20 cellular contexts compared by ENCODE assay signal in genomic region chr5:180097163-180097894, GRCh38. TPM values are rescaled to one million over a fixed set of nuclear protein-coding genes. Genes with fewer than 3 reads are reported as not detected.
A peak's percentile ranks its signal among the peaks of the same experiment; 100 is the strongest.
DNase-seq lines count a peak whose midpoint lies in the region; ATAC-seq, FAIRE-seq and TF ChIP-seq lines count a peak whose summit lies in the region.
"Had no signal": no experiment of that assay in that cellular context is flagged by ENCODE, and none has a peak within 500 bp of the region (broad histone marks: within the 10 kb centered on the region; RNA-seq: fewer than 3 reads in every experiment).

No MANE protein-coding gene starts in this region.

- H2BK5ac ChIP-seq in H9 (ENCODE audit: insufficient read length, low read length): no peak overlapping the region
- H2BK5ac ChIP-seq in H1 (ENCODE audit: low read depth, low read length): no peak overlapping the region

- H3K23ac ChIP-seq in H9 (ENCODE audit: insufficient read length, low read depth, low read length) (no peak overlapping the region), H1 (ENCODE audit: insufficient read length) (no peak overlapping the region)

- no peak overlapping the region for H3T11ph ChIP-seq in H9 (ENCODE audit: low read length)

- intact Hi-C loops in testis (cut with DNase I; ENCODE audit: low total_unique reads): no loop called here

- no peaks in the 10 kb centered on the region for H3K4me1 ChIP-seq in A549
- H3K4me1 ChIP-seq in H9 (ENCODE audit: insufficient read depth, low read length): no peaks in the 10 kb centered on the region
- H3K4me1 ChIP-seq in H1 (replicated peaks in 1 of 4; ENCODE audit: control insufficient read depth in 3 of 4, insufficient read depth in 4 of 4, low read length in 3 of 4): no peaks in the 10 kb centered on the region
- peaks cover 3% of the 10 kb centered on the region for H3K4me1 ChIP-seq in testis
- H3K4me1 ChIP-seq: SJSA1 had no signal

- H3K27ac Mint-ChIP-seq in H9: no peak overlapping the region
- H3K27ac Mint-ChIP-seq in natural killer cell treated with Interleukin-12 subunit alpha and Interleukin-12 subunit beta and Interleukin-15 and Interleukin-18, amount 100 ng/mL, for 72 hours: peak overlapping the region in 1 of 2 donors; percentile 56
- H3K27ac Mint-ChIP-seq: CD4-positive, alpha-beta T cell had no signal

- no peak for FAIRE-seq in A549 (lab: Jason Lieb, UNC)
- no peak for FAIRE-seq in H1 (lab: Jason Lieb, UNC)
- FAIRE-seq: G401.6, GM12891 had no signal

- H3K36me3 ChIP-seq in H1 (ENCODE audit: control insufficient read depth in 2 of 4, insufficient read depth in 4 of 4, low read length in 3 of 4) (no peaks in the 10 kb centered on the region), testis (ENCODE audit: low read depth, missing control alignments) (no peaks in the 10 kb centered on the region)
- H3K36me3 ChIP-seq: SJSA1 had no signal

- TF ChIP-seq POLR2A in A549 (IDR thresholded peaks at IDR 0.05; ENCODE audit: low read length): no peak
- no peak for TF ChIP-seq POLR2A in H1 (IDR thresholded peaks at IDR 0.05; ENCODE audit: control extremely low read depth in 1 of 2, low read depth in 2 of 2, low read length in 2 of 2)
- no peak for TF ChIP-seq POLR2A in testis (IDR thresholded peaks at IDR 0.05)

- H3K36me3 Mint-ChIP-seq in H9 (ENCODE audit: insufficient read depth in 1 of 3, low read depth in 3 of 3): peaks cover 0 to 11% (median 0%) of the 10 kb centered on the region in 3 experiments; a peak in 3 of 7 replicates
- peaks cover 4% of the 10 kb centered on the region for H3K36me3 Mint-ChIP-seq in natural killer cell treated with Interleukin-12 subunit alpha and Interleukin-12 subunit beta and Interleukin-15 and Interleukin-18, amount 100 ng/mL, for 72 hours

- ATAC-seq in A549: peak; percentile 25 to 58; a peak in 4 of 6 replicates
- ATAC-seq in natural killer cell treated with Interleukin-12 subunit alpha and Interleukin-12 subunit beta and Interleukin-15 and Interleukin-18, amount 100 ng/mL, for 72 hours: no peak
- ATAC-seq in HG03460 (IDR thresholded peaks at IDR 0.05; ENCODE audit: unreplicated experiment): no peak
- no peak for ATAC-seq in HG02973 (IDR thresholded peaks at IDR 0.05; ENCODE audit: unreplicated experiment)

- H3K79me1 ChIP-seq in H9 (ENCODE audit: insufficient read depth, low read depth, low read length, poor library complexity, severe bottlenecking) (no peaks in the 10 kb centered on the region), H1 (ENCODE audit: low read depth, low read length) (no peaks in the 10 kb centered on the region)

- H4K5ac ChIP-seq in H9 (ENCODE audit: insufficient read length, low read depth, low read length) (no peak overlapping the region), H1 (ENCODE audit: insufficient read length, low read depth, low read length) (no peak overlapping the region)

- H3K14ac ChIP-seq in H9 (ENCODE audit: insufficient read depth, low read length) (no peak overlapping the region; the same call in 1 of the 2 replicates), H1 (ENCODE audit: insufficient read length) (no peak overlapping the region)

- TF ChIP-seq CTCF in A549 (IDR thresholded peaks at IDR 0.05) (no peak), H9 (conservative IDR thresholded peaks at IDR 0.05) (peak; percentile 42; the same call in 2 of the 3 replicates), H1 (IDR thresholded peaks at IDR 0.05; ENCODE audit: control extremely low read depth in 1 of 3, insufficient read depth in 1 of 3, low read depth in 1 of 3, low read length in 3 of 3) (peak in 1 of 3 experiments; percentile 19; a peak in 1 of 4 replicates), testis (IDR thresholded peaks at IDR 0.05) (no peak)

- CTCF ChIA-PET in A549 (lab: Yijun Ruan, JAX): interaction anchor here (1.0 kb wide), 1 partner anchor 19 kb away, joined by 3 read pairs; no protein-coding TSS in a partner anchor
- CTCF ChIA-PET in H1 (lab: Charles Lee; ENCODE audit: partially characterized antibody): interaction anchor here (0.7 to 1.3 kb wide), 3 partner anchors 19 to 46 kb away, joined by 3 read pairs; no protein-coding TSS in a partner anchor

- H3K27me3 Mint-ChIP-seq in H9 (ENCODE audit: low read depth): peaks cover 4% of the 10 kb centered on the region
- peaks cover 18 to 27% of the 10 kb centered on the region in 2 donors for H3K27me3 Mint-ChIP-seq in natural killer cell treated with Interleukin-12 subunit alpha and Interleukin-12 subunit beta and Interleukin-15 and Interleukin-18, amount 100 ng/mL, for 72 hours
- H3K27me3 Mint-ChIP-seq: CD4-positive, alpha-beta T cell had no signal

- H3K23me2 ChIP-seq in H9 (ENCODE audit: insufficient read length, low read depth, low read length, poor library complexity, severe bottlenecking): peaks cover 2% of the 10 kb centered on the region
- H3K23me2 ChIP-seq in H1 (ENCODE audit: low read depth, low read length): no peaks in the 10 kb centered on the region

- H2AFZ ChIP-seq in H9 (ENCODE audit: low read length): no peak overlapping the region
- H2AFZ ChIP-seq in H1 (ENCODE audit: low read length): no peak overlapping the region

- H3K9ac ChIP-seq in H9 (ENCODE audit: extremely low read depth, insufficient read length, low read length): no peak overlapping the region
- H3K9ac ChIP-seq in H1 (replicated peaks in 1 of 4; ENCODE audit: extremely low read depth in 1 of 4, low read depth in 3 of 4, low read length in 3 of 4): no peak overlapping the region

- H2AK5ac ChIP-seq in H9 (ENCODE audit: insufficient read length, low read length) (no peak overlapping the region), H1 (ENCODE audit: low read depth, low read length) (no peak overlapping the region)

- H4K91ac ChIP-seq in H9 (ENCODE audit: insufficient read length, low read depth, low read length) (no peak overlapping the region), H1 (replicated peaks; ENCODE audit: insufficient read length, low read length) (no peak overlapping the region)

- H3K27me3 ChIP-seq in H9 (ENCODE audit: insufficient read depth, low read length) (no peaks in the 10 kb centered on the region), H1 (replicated peaks in 1 of 4; ENCODE audit: control insufficient read depth in 3 of 4, extremely low read depth in 1 of 4, insufficient read depth in 3 of 4, low read length in 3 of 4) (no peaks in the 10 kb centered on the region), testis (no peaks in the 10 kb centered on the region)
- H3K27me3 ChIP-seq: SJSA1 had no signal

- H3K4me3 ChIP-seq in A549: no peak overlapping the region
- H3K4me3 ChIP-seq in H1 (ENCODE audit: extremely low read depth in 1 of 4, insufficient read depth in 2 of 4, low read depth in 3 of 4, low read length in 4 of 4): no peak overlapping the region
- H3K4me3 ChIP-seq in testis: no peak overlapping the region
- H3K4me3 ChIP-seq: SJSA1 had no signal

- H3K9me3 Mint-ChIP-seq in H9: peaks cover 0 to 3% of the 10 kb centered on the region in 2 experiments; a peak in 3 of 5 replicates
- no peaks in the 10 kb centered on the region for H3K9me3 Mint-ChIP-seq in natural killer cell treated with Interleukin-12 subunit alpha and Interleukin-12 subunit beta and Interleukin-15 and Interleukin-18, amount 100 ng/mL, for 72 hours
- H3K9me3 Mint-ChIP-seq: CD4-positive, alpha-beta T cell had no signal

- H3K18ac ChIP-seq in H9 (ENCODE audit: insufficient read length, low read depth, low read length) (no peak overlapping the region), H1 (ENCODE audit: extremely low read depth, low read length) (no peak overlapping the region)

- no peaks in the 10 kb centered on the region for H3K9me3 ChIP-seq in A549
- H3K9me3 ChIP-seq in H9 (ENCODE audit: control insufficient read depth, low read depth, low read length): no peaks in the 10 kb centered on the region
- 0 out of 4 replicates have a peak, but pooled peaks cover 0 to 3% of the 10 kb centered on the region in 2 experiments for H3K9me3 ChIP-seq in H1 (ENCODE audit: insufficient read depth in 2 of 2, low read depth in 1 of 2, low read length in 1 of 2)
- H3K9me3 ChIP-seq in testis: no peaks in the 10 kb centered on the region

- H2BK12ac ChIP-seq in H9 (ENCODE audit: insufficient read length, low read depth, low read length): no peak overlapping the region
- H2BK12ac ChIP-seq in H1 (ENCODE audit: low read depth, low read length): 0 out of 2 replicates have a peak overlapping the region, but pooled peaks have one; percentile 33

- H4K20me1 ChIP-seq in H9 (ENCODE audit: control insufficient read depth, insufficient read depth, insufficient read length) (no peaks in the 10 kb centered on the region), H1 (replicated peaks in 1 of 2; ENCODE audit: control insufficient read depth in 1 of 2, insufficient read depth in 2 of 2, low read length in 2 of 2) (no peaks in the 10 kb centered on the region)

- DNase-seq in A549 (ENCODE audit: low read depth in 1 of 2, low spot score in 1 of 2) (no peak), H9 (no peak), H1 (ENCODE audit: low read depth in 1 of 2, low spot score in 2 of 2) (peak in 1 of 2 experiments; percentile 47), testis (no peak), SKM-1 (lab: John Stamatoyannopoulos, UW; ENCODE audit: unreplicated experiment) (no peak)
- DNase-seq in natural killer cell treated with Interleukin-12 subunit alpha and Interleukin-12 subunit beta and Interleukin-15 and Interleukin-18, amount 100 ng/mL, for 72 hours (ENCODE audit: low spot score): peak; percentile 49
- DNase-seq: ACHN, DMS79 treated with DMSO at 0.1 percent for 48 hours, MM.1S, NCI-H1105 treated with DMSO at 0.1 percent for 48 hours, NCI-H187 treated with DMSO at 0.1 percent for 48 hours, NCI-H2171, NCI-H510A, RPMI8226 had no signal

- no peak for TF ChIP-seq EP300 in A549 (IDR thresholded peaks at IDR 0.05)
- no peak for TF ChIP-seq EP300 in H1 (IDR thresholded peaks at IDR 0.05; ENCODE audit: borderline replicate concordance in 1 of 2, low read depth in 2 of 2, low read length in 2 of 2)

- H2BK120ac ChIP-seq in H9 (ENCODE audit: low read depth, low read length, poor library complexity, severe bottlenecking) (no peak overlapping the region), H1 (replicated peaks; ENCODE audit: low read depth, low read length) (no peak overlapping the region)

- WGBS in A549 (ENCODE audit: missing lambda C conversion rate): 72% methylated on average over 9 of the region's 11 CpGs
- no CpG with 5 or more reads among the region's 11 CpGs for WGBS in H9 (ENCODE audit: extremely low coverage, insufficient read length, low lambda C conversion rate)
- WGBS in H1 (ENCODE audit: extremely low coverage in 1 of 2, insufficient coverage in 1 of 2, insufficient read length in 1 of 2, insufficient replicate concordance in 2 of 2, low coverage in 1 of 2, low lambda C conversion rate in 2 of 2, missing lambda C conversion rate in 1 of 2), 2 experiments: 90% methylated on average over 11 of the region's 11 CpGs; no CpG with 5 or more reads in 1 of the 2 experiments
- 89% methylated on average over 11 of the region's 11 CpGs for WGBS in testis, 2 donors

- H2BK20ac ChIP-seq in H9 (ENCODE audit: low read depth, low read length, poor library complexity, severe bottlenecking) (no peak overlapping the region), H1 (ENCODE audit: low read length) (no peak overlapping the region)

- H3K56ac ChIP-seq in H9 (ENCODE audit: insufficient read length, low read depth, low read length) (no peak overlapping the region), H1 (replicated peaks; ENCODE audit: insufficient read length, low read depth, low read length) (peak overlapping the region; percentile 25)

- H3K79me2 ChIP-seq in H9 (ENCODE audit: insufficient read depth, low read length) (no peaks in the 10 kb centered on the region), H1 (ENCODE audit: control insufficient read depth in 1 of 2, insufficient read depth in 2 of 2, low read length in 2 of 2) (no peaks in the 10 kb centered on the region)

- H3K4me2 ChIP-seq in A549: no peak overlapping the region
- H3K4me2 ChIP-seq in H9 (ENCODE audit: insufficient read depth, insufficient read length, low read length): no peak overlapping the region
- H3K4me2 ChIP-seq in H1 (ENCODE audit: insufficient read depth in 1 of 2, low read depth in 2 of 2, low read length in 2 of 2): no peak overlapping the region

- no peak overlapping the region for H2BK15ac ChIP-seq in H9 (ENCODE audit: low read depth, low read length)
- no peak overlapping the region for H2BK15ac ChIP-seq in H1 (ENCODE audit: low read length)

- POLR2A ChIA-PET in A549 (lab: Yijun Ruan, JAX): no interaction called here
- POLR2A ChIA-PET in H1 (lab: Charles Lee; ENCODE audit: partially characterized antibody): no interaction called here

- H3K4ac ChIP-seq in H9 (ENCODE audit: low read depth, low read length) (no peak overlapping the region), H1 (replicated peaks; ENCODE audit: insufficient read length, low read depth, low read length) (no peak overlapping the region)

- no peak overlapping the region for H3K4me3 Mint-ChIP-seq in H9
- no peak overlapping the region for H3K4me3 Mint-ChIP-seq in natural killer cell treated with Interleukin-12 subunit alpha and Interleukin-12 subunit beta and Interleukin-15 and Interleukin-18, amount 100 ng/mL, for 72 hours
- H3K4me3 Mint-ChIP-seq: CD4-positive, alpha-beta T cell had no signal

- H3K27ac ChIP-seq in A549 (no peak overlapping the region), H9 (ENCODE audit: insufficient read length, low read depth, low read length) (no peak overlapping the region), H1 (ENCODE audit: low read depth, low read length) (no peak overlapping the region), testis (no peak overlapping the region)
- H3K27ac ChIP-seq: SJSA1 had no signal

- H4K8ac ChIP-seq in H9 (replicated peaks; ENCODE audit: insufficient read length, low read depth, low read length) (no peak overlapping the region), H1 (ENCODE audit: extremely low read depth, insufficient read depth, low read length) (peak overlapping the region; percentile 57; the same call in 1 of the 2 replicates)

- peaks cover 2 to 3% of the 10 kb centered on the region in 2 experiments; a peak in 1 of 4 replicates for H3K4me1 Mint-ChIP-seq in H9
- H3K4me1 Mint-ChIP-seq in natural killer cell treated with Interleukin-12 subunit alpha and Interleukin-12 subunit beta and Interleukin-15 and Interleukin-18, amount 100 ng/mL, for 72 hours (ENCODE audit: low read depth in 2 of 2): peaks cover 0 to 3% of the 10 kb centered on the region in 2 donors

- TF ChIP-seq RAD21 in A549 (conservative IDR thresholded peaks at IDR 0.05 in 1 of 2, IDR thresholded peaks at IDR 0.05 in 1 of 2) (no peak), H1 (IDR thresholded peaks at IDR 0.05 in 1 of 2, conservative IDR thresholded peaks at IDR 0.05 in 1 of 2; ENCODE audit: low read depth in 2 of 2, low read length in 2 of 2) (peak in 1 of 2 experiments; percentile 19; a peak in 1 of 4 replicates)

RNA-seq across cellular contexts. Expression of gene RNF130, which starts 25.8 kb away (rescaled TPM):
- polyA plus RNA-seq in A549 (2011; rRNA removed) (50.1 and 57.1 TPM in 2 replicates), A549 (2017; fragmentation: RNase III; extraction: RNeasy Plus Mini Kit Qiagen cat#74134 plus additional on column Dnase treatment) (31.1 to 35.0 TPM (median 33.3 TPM) in 3 replicates), H1 (2011; rRNA removed) (65.4 and 70.0 TPM in 2 replicates), testis (ENCODE audit: insufficient read depth, low read depth, low replicate concordance) (44.3 TPM)
- polyA plus RNA-seq in A549 (2012; cell fraction: cytosol; rRNA removed): 29.7 and 38.7 TPM in 2 replicates
- polyA plus RNA-seq in A549 (2012; cell fraction: nucleus; rRNA removed): 24.2 and 30.1 TPM in 2 replicates
- 18.4 and 22.8 TPM in 2 replicates for polyA minus RNA-seq in A549 (2011; rRNA and poly(A)+ RNA removed)
- total RNA-seq in H9 (2021) (76.4 and 80.0 TPM in 2 replicates), testis (10 to 100 TPM; 56.5 to 65.0 TPM)
- total RNA-seq in H1 (2021; fragmentation: NEBNext Ultra II Directional; extraction: Animal tissue kit (Norgen Biotek cat#: 25700)): 63.1 and 65.1 TPM in 2 replicates
- polyA plus RNA-seq in H1 (2011; cell fraction: cytosol; rRNA removed): 73.0 TPM
- polyA plus RNA-seq in H1 (2011; cell fraction: nucleus; rRNA removed): 58.2 TPM
- polyA plus RNA-seq in H1 (2012, experiment 1 of 2): 60.3 to 80.3 TPM (median 67.1 TPM) in 4 replicates
- polyA plus RNA-seq in H1 (2012, experiment 2 of 2): 55.3 TPM
- 78.6 TPM for polyA plus RNA-seq in H1 (2013, experiment 1 of 2)
- 86.8 TPM for polyA plus RNA-seq in H1 (2013, experiment 2 of 2)
- polyA minus RNA-seq in H1 (2011; rRNA and poly(A)+ RNA removed): 56.6 and 57.4 TPM in 2 replicates
- polyA minus RNA-seq in H1 (2011; cell fraction: cytosol; rRNA and poly(A)+ RNA removed): 35.1 TPM
- polyA minus RNA-seq in H1 (2011; cell fraction: nucleus; rRNA and poly(A)+ RNA removed): 73.0 TPM
- 10 to 100 TPM; 12.4 to 17.0 TPM for total RNA-seq in natural killer cell treated with Interleukin-12 subunit alpha and Interleukin-12 subunit beta and Interleukin-15 and Interleukin-18, amount 100 ng/mL, for 72 hours

Comparison
In these comparisons a context has a peak if more than half of its experiments do, and no peak if none do; other contexts are left out.
1. ATAC-seq: peak in A549 (2 of 2); none in natural killer cell treated with Interleukin-12 subunit alpha and Interleukin-12 subunit beta and Interleukin-15 and Interleukin-18, amount 100 ng/mL, for 72 hours (0 of 2), HG03460 (single experiment) and HG02973 (single experiment).
2. Of the 18 proteins assayed by ChIP-seq in both H1 and A549: peak only in H1: E2F6 and MAX; only in A549: none; in both: none; in neither: 14; mixed calls (peak in some experiments, not most) for 2.